17 cellular contexts compared by ENCODE assay signal in genomic region chr4:6771229-6771671, GRCh38. TPM values are rescaled to one million over a fixed set of nuclear protein-coding genes. Genes with fewer than 3 reads are reported as not detected.
DNase-seq lines count a peak whose midpoint lies in the region; ATAC-seq, FAIRE-seq and TF ChIP-seq lines count a peak whose summit lies in the region.
"Had no signal": no experiment of that assay in that cellular context is flagged by ENCODE, and none has a peak within 500 bp of the region (broad histone marks: within the 10 kb centered on the region; RNA-seq: fewer than 3 reads in every experiment).

No MANE protein-coding gene starts in this region.

- peaks cover 4 to 7% of the 10 kb centered on the region in 2 donors for H3K4me1 ChIP-seq in kidney (ENCODE audit: control insufficient read depth in 1 of 2, insufficient read depth in 1 of 2, low read depth in 1 of 2, low read length in 2 of 2)

- no peak for FAIRE-seq in kidney (lab: Jason Lieb, UNC)

- H3K4me1 Mint-ChIP-seq in chondrocyte (ENCODE audit: low read depth) = peaks cover 40% of the 10 kb centered on the region

- peak; percentile 45 for DNase-seq in GM04503 (ENCODE audit: low read depth)
- no peak for DNase-seq in chondrocyte (ENCODE audit: low spot score)
- DNase-seq in kidney = peak; percentile 87
- DNase-seq in sciatic nerve (ENCODE audit: low spot score) = no peak
- no peak for DNase-seq in SHP77 (lab: John Stamatoyannopoulos, UW)
- DNase-seq: activated T-cell treated with anti-CD3 and anti-CD28 coated beads, Interleukin-2, amount 50 U/mL, for 48 hours; endodermal cell; HFFc6; NCI-H2081 treated with DMSO at 0.1 percent for 48 hours; SW 1271 had no signal

- H3K36me3 ChIP-seq in kidney (ENCODE audit: control insufficient read depth in 1 of 2, insufficient read depth in 2 of 2, low read length in 2 of 2) = no peaks in the 10 kb centered on the region
- H3K36me3 ChIP-seq: neural progenitor cell had no signal

- no peaks in the 10 kb centered on the region for H3K36me3 Mint-ChIP-seq in chondrocyte (ENCODE audit: low read depth)
- H3K36me3 Mint-ChIP-seq: neural progenitor cell had no signal

- ATAC-seq in sciatic nerve (peak; percentile 33), GM21526 (IDR thresholded peaks at IDR 0.05; ENCODE audit: low FRiP score, unreplicated experiment) (no peak), HG02885 (IDR thresholded peaks at IDR 0.05; ENCODE audit: poor library complexity, unreplicated experiment) (no peak), HG02588 (IDR thresholded peaks at IDR 0.05; ENCODE audit: unreplicated experiment) (no peak)
- ATAC-seq: activated CD4-positive, CD25-positive, alpha-beta regulatory T cell treated with anti-CD3 and anti-CD28 coated beads, Interleukin-2, amount 50 U/mL, for 24 hours had no signal

- H3K9me3 Mint-ChIP-seq in chondrocyte (ENCODE audit: low read depth) = no peaks in the 10 kb centered on the region
- H3K9me3 Mint-ChIP-seq: endodermal cell, HFFc6, neural progenitor cell had no signal

- H3K9ac ChIP-seq in kidney (ENCODE audit: low read length in 2 of 2) = peak overlapping the region in 1 of 2 donors; percentile 5
- H3K9ac ChIP-seq: KMS-11, neural progenitor cell had no signal

- no peaks in the 10 kb centered on the region for H3K9me3 ChIP-seq in kidney (ENCODE audit: control insufficient read depth in 1 of 2, low read length in 2 of 2)

- no peak overlapping the region for H3K4me3 Mint-ChIP-seq in chondrocyte (ENCODE audit: unreplicated experiment)
- H3K4me3 Mint-ChIP-seq: B cell, endodermal cell, HFFc6, neural progenitor cell had no signal

- intact Hi-C loops in kidney (cut with DNase I) (no loop called here), sciatic nerve (cut with DNase I) (no loop called here)

- no peak for TF ChIP-seq CTCF in chondrocyte (IDR thresholded peaks at IDR 0.05)
- TF ChIP-seq CTCF in kidney (IDR thresholded peaks at IDR 0.05; ENCODE audit: borderline replicate concordance, extremely low read depth, insufficient read depth) = no peak

- H3K27ac ChIP-seq in kidney (ENCODE audit: low read depth in 2 of 2, low read length in 2 of 2) = peak overlapping the region; percentile 45 to 55
- H3K27ac ChIP-seq: KMS-11, neural progenitor cell had no signal

- peak overlapping the region; percentile 74 for H3K27ac Mint-ChIP-seq in chondrocyte (ENCODE audit: unreplicated experiment)
- H3K27ac Mint-ChIP-seq: B cell, endodermal cell, HFFc6, neural progenitor cell had no signal

- no peak overlapping the region for H3K4me3 ChIP-seq in kidney (ENCODE audit: low read length in 2 of 2)
- H3K4me3 ChIP-seq: neural progenitor cell had no signal

- H3K27me3 Mint-ChIP-seq in chondrocyte (ENCODE audit: low read depth) = no peaks in the 10 kb centered on the region

RNA-seq across cellular contexts. Expression of gene KIAA0232, which starts 11.3 kb away (rescaled TPM):
- total RNA-seq in chondrocyte (24.7 to 27.4 TPM (median 26.2 TPM) in 3 replicates), kidney (39.9 TPM), sciatic nerve (46.7 TPM)
- 14.0 TPM for polyA plus RNA-seq in kidney (ENCODE audit: insufficient read depth, low read depth, low replicate concordance)

RNA-seq across cellular contexts. Expression of gene BLOC1S4, which starts 55.3 kb away (rescaled TPM):
- 15.5 to 16.7 TPM (median 16.2 TPM) in 3 replicates for total RNA-seq in chondrocyte
- total RNA-seq in kidney = 14.2 TPM
- 12.3 TPM for polyA plus RNA-seq in kidney (ENCODE audit: insufficient read depth, low read depth, low replicate concordance)
- 9.7 TPM for total RNA-seq in sciatic nerve

Comparison
In these comparisons a context has a peak if more than half of its experiments do, and no peak if none do; other contexts are left out.
1. DNase-seq: peak in GM04503 (single experiment) and kidney (single experiment); none in chondrocyte (single experiment), sciatic nerve (single experiment) and SHP77 (0 of 2).